1 cellular context compared by ENCODE assay signal in genomic region chr5:127406326-127407121, GRCh38.
TF ChIP-seq lines count a peak whose summit lies in the region.

No MANE protein-coding gene starts in this region.

TF ChIP-seq in GM23338, 12 proteins besides CTCF, POLR2A, EP300 and RAD21 (continued from another document):
- TF ChIP-seq ZNF331 (CRISPR knock-in tag; IDR thresholded peaks at IDR 0.05; ENCODE audit: low read depth) (no peak), ZNF462 (CRISPR knock-in tag; IDR thresholded peaks at IDR 0.05) (no peak), ZNF114 (CRISPR knock-in tag; IDR thresholded peaks at IDR 0.05) (no peak), EZH2 (IDR thresholded peaks at IDR 0.05; ENCODE audit: low read depth, unreplicated experiment) (no peak), POLR2AphosphoS5 (IDR thresholded peaks at IDR 0.05; ENCODE audit: low read depth) (no peak), STAT1 (IDR thresholded peaks at IDR 0.05; ENCODE audit: unreplicated experiment) (no peak)
- TF ChIP-seq, protein P1, sequence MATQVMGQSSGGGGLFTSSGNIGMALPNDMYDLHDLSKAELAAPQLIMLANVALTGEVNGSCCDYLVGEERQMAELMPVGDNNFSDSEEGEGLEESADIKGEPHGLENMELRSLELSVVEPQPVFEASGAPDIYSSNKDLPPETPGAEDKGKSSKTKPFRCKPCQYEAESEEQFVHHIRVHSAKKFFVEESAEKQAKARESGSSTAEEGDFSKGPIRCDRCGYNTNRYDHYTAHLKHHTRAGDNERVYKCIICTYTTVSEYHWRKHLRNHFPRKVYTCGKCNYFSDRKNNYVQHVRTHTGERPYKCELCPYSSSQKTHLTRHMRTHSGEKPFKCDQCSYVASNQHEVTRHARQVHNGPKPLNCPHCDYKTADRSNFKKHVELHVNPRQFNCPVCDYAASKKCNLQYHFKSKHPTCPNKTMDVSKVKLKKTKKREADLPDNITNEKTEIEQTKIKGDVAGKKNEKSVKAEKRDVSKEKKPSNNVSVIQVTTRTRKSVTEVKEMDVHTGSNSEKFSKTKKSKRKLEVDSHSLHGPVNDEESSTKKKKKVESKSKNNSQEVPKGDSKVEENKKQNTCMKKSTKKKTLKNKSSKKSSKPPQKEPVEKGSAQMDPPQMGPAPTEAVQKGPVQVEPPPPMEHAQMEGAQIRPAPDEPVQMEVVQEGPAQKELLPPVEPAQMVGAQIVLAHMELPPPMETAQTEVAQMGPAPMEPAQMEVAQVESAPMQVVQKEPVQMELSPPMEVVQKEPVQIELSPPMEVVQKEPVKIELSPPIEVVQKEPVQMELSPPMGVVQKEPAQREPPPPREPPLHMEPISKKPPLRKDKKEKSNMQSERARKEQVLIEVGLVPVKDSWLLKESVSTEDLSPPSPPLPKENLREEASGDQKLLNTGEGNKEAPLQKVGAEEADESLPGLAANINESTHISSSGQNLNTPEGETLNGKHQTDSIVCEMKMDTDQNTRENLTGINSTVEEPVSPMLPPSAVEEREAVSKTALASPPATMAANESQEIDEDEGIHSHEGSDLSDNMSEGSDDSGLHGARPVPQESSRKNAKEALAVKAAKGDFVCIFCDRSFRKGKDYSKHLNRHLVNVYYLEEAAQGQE (IDR thresholded peaks at IDR 0.05; ENCODE audit: unreplicated experiment): no peak
